In genomic region chr5:149586708-149587318, GRCh38 we compare ENCODE assay signal across 1 cellular context.
TF ChIP-seq lines count a peak whose summit lies in the region.

No MANE protein-coding gene starts in this region.

TF ChIP-seq in endothelial cell of umbilical vein, 7 proteins besides CTCF, POLR2A, EP300 and RAD21 (continued from another document):
- no peak for TF ChIP-seq FOS (IDR thresholded peaks at IDR 0.05; ENCODE audit: borderline replicate concordance, insufficient read depth, low read length)
- no peak for TF ChIP-seq POLR2AphosphoS5 (IDR thresholded peaks at IDR 0.05; ENCODE audit: insufficient read depth, low read depth, low read length)
- TF ChIP-seq MYC (IDR thresholded peaks at IDR 0.05; ENCODE audit: low read depth, low read length): no peak
